ENCODE assay signal across 11 cellular contexts in genomic region chr9:114621975-114622609, GRCh38. TPM values are rescaled to one million over a fixed set of nuclear protein-coding genes. Genes with fewer than 3 reads are reported as not detected.
A peak's percentile ranks its signal among the peaks of the same experiment; 100 is the strongest.
DNase-seq lines count a peak whose midpoint lies in the region; ATAC-seq and TF ChIP-seq lines count a peak whose summit lies in the region.
"Had no signal": no experiment of that assay in that cellular context is flagged by ENCODE, and none has a peak within 500 bp of the region (broad histone marks: within the 10 kb centered on the region; RNA-seq: fewer than 3 reads in every experiment).

No MANE protein-coding gene starts in this region.

- no peaks in the 10 kb centered on the region for H3K9me2 ChIP-seq in HCT116 (ENCODE audit: insufficient read depth)

- TF ChIP-seq CTCF in HCT116 (IDR thresholded peaks at IDR 0.05 in 2 of 3, conservative IDR thresholded peaks at IDR 0.05 in 1 of 3; ENCODE audit: borderline replicate concordance in 1 of 3, insufficient read depth in 1 of 3, low read depth in 2 of 3, low read length in 2 of 3) (no peak), adrenal gland (IDR thresholded peaks at IDR 0.05) (no peak), stomach (IDR thresholded peaks at IDR 0.05) (no peak), Calu3 (IDR thresholded peaks at IDR 0.05; ENCODE audit: unreplicated experiment) (no peak)

- TSS peak; percentile 28 for BruUV-seq in HCT116 (replicated peaks; lab: Mats Ljungman, UMichigan)
- BruUV-seq in Calu3 (replicated peaks; lab: Mats Ljungman, UMichigan): no TSS peak

- H3K9me3 ChIP-seq in HCT116 (ENCODE audit: control insufficient read depth in 1 of 2, insufficient read depth in 1 of 2, low read depth in 1 of 2, low read length in 2 of 2) (no peaks in the 10 kb centered on the region), adrenal gland (replicated peaks in 1 of 3) (no peaks in the 10 kb centered on the region), stomach (no peaks in the 10 kb centered on the region)

- H3K4me1 ChIP-seq in HCT116 (ENCODE audit: control insufficient read depth in 1 of 2, insufficient read depth in 2 of 2, low read length in 2 of 2) (peaks cover 0 to 7% of the 10 kb centered on the region in 2 experiments; a peak in 2 of 4 replicates), adrenal gland (replicated peaks in 1 of 2) (peaks cover 5 to 14% of the 10 kb centered on the region in 2 donors), stomach (peaks cover 8 to 39% (median 20%) of the 10 kb centered on the region in 4 donors)

- CTCF ChIA-PET in HCT116 (lab: Charles Lee): no interaction called here
- CTCF ChIA-PET in Calu3 (lab: Charles Lee): no interaction called here

- no peaks in the 10 kb centered on the region for H3K27me3 Mint-ChIP-seq in Calu3 (ENCODE audit: unreplicated experiment)

- H3K36me3 ChIP-seq in HCT116 (ENCODE audit: control insufficient read depth in 1 of 2, insufficient read depth in 2 of 2, low read length in 2 of 2) (no peaks in the 10 kb centered on the region; a peak in 1 of 4 replicates), adrenal gland (replicated peaks in 1 of 2) (peaks cover 0 to 7% of the 10 kb centered on the region in 2 donors), stomach (peaks cover 6 to 56% (median 28%) of the 10 kb centered on the region in 4 donors)

- no peak overlapping the region for H3K27ac Mint-ChIP-seq in Calu3 (ENCODE audit: unreplicated experiment)

- H3K4me3 ChIP-seq in HCT116 (replicated peaks in 1 of 2; ENCODE audit: low read depth in 1 of 2, low read length in 2 of 2): no peak overlapping the region
- H3K4me3 ChIP-seq in adrenal gland: no peak overlapping the region
- no peak overlapping the region for H3K4me3 ChIP-seq in stomach

- no peak overlapping the region for H3K9ac ChIP-seq in HCT116 (ENCODE audit: low read length)

- no peaks in the 10 kb centered on the region for H3K36me3 Mint-ChIP-seq in Calu3 (ENCODE audit: insufficient read depth, unreplicated experiment)

- ATAC-seq in HCT116 (peak; percentile 22; the same call in 1 of the 2 replicates), HG02870 (IDR thresholded peaks at IDR 0.05; ENCODE audit: unreplicated experiment) (no peak)

- H3K27me3 ChIP-seq in HCT116 (ENCODE audit: insufficient read depth, low read length) (no peaks in the 10 kb centered on the region), adrenal gland (no peaks in the 10 kb centered on the region), stomach (no peaks in the 10 kb centered on the region)

- no peak overlapping the region for H3K4me3 Mint-ChIP-seq in Calu3 (ENCODE audit: low read depth, unreplicated experiment)

- H3K27ac ChIP-seq in HCT116 (ENCODE audit: low read depth, low read length) (no peak overlapping the region), adrenal gland (peak overlapping the region in 3 of 5 donors; percentile 55 to 74 (median 73)), stomach (peak overlapping the region in 3 of 5 donors; percentile 34 to 88 (median 41))

- H3K4me1 Mint-ChIP-seq in Calu3 (ENCODE audit: low read depth, unreplicated experiment): peaks cover 12% of the 10 kb centered on the region

- TF ChIP-seq RAD21 in HCT116 (IDR thresholded peaks at IDR 0.05; ENCODE audit: low read depth): no peak

- WGBS in adrenal gland, 4 donors: 18 to 58% (median 38%) methylated on average over 1 to 2 of the region's 2 CpGs
- WGBS in stomach, 5 donors: 48 to 68% (median 60%) methylated on average over 2 of the region's 2 CpGs

- no peak for DNase-seq in HCT116 (ENCODE audit: low read depth, low spot score)
- DNase-seq in adrenal gland: peak; percentile 46 to 81 (median 68)
- DNase-seq in cardiac septum (ENCODE audit: low spot score): peak; percentile 46
- DNase-seq in stomach: no peak
- DNase-seq in NCI-H128 (lab: John Stamatoyannopoulos, UW; ENCODE audit: unreplicated experiment): no peak
- DNase-seq in Calu3: no peak
- no peak for DNase-seq in NCI-H510A treated with DMSO at 0.1 percent for 48 hours (lab: John Stamatoyannopoulos, UW)
- DNase-seq: mesendoderm, NCI-H1092 had no signal

- RAD21 ChIA-PET in HCT116 (lab: Charles Lee; ENCODE audit: low non-redundant PET in 1 of 2, low total read pairs in 2 of 2, uncharacterized antibody in 2 of 2, unreplicated experiment in 2 of 2): no interaction called here

- H2AFZ ChIP-seq in HCT116 (ENCODE audit: low read depth, low read length, poor library complexity, severe bottlenecking): no peak overlapping the region

- no peak for TF ChIP-seq EP300 in stomach (IDR thresholded peaks at IDR 0.05)

- H3K4me2 ChIP-seq in HCT116 (ENCODE audit: low read length): no peak overlapping the region

- TF ChIP-seq POLR2A in HCT116 (IDR thresholded peaks at IDR 0.05; ENCODE audit: borderline replicate concordance, extremely low read depth, insufficient read depth, insufficient read length) (no peak), adrenal gland (IDR thresholded peaks at IDR 0.05) (peak in 1 of 2 donors; percentile 49), stomach (IDR thresholded peaks at IDR 0.05) (no peak)

- intact Hi-C loops in HCT116 (cut with micrococcal nuclease) (no loop called here), adrenal gland (cut with DNase I) (no loop called here), cardiac septum (cut with DNase I) (no loop called here), stomach (cut with DNase I; ENCODE audit: low total_unique reads) (no loop called here), Calu3 (cut with micrococcal nuclease; ENCODE audit: unreplicated experiment) (no loop called here)

- POLR2A ChIA-PET in HCT116 (lab: Charles Lee): no interaction called here

- no peaks in the 10 kb centered on the region for H3K79me2 ChIP-seq in HCT116 (ENCODE audit: insufficient read depth, low read length)

- H4K20me1 ChIP-seq in HCT116 (ENCODE audit: insufficient read depth): no peaks in the 10 kb centered on the region

- no peaks in the 10 kb centered on the region for H3K9me3 Mint-ChIP-seq in Calu3 (ENCODE audit: low read depth, unreplicated experiment)

TF ChIP-seq in HCT116, 20 proteins besides CTCF, POLR2A, EP300 and RAD21:
- TF ChIP-seq FOSL1 (IDR thresholded peaks at IDR 0.05; ENCODE audit: low read depth): 0 out of 2 replicates have a peak, but pooled peaks have one; percentile 27
- no peak for TF ChIP-seq CEBPB (IDR thresholded peaks at IDR 0.05; ENCODE audit: low read depth)

RNA-seq across cellular contexts. Expression of gene TMEM268, which starts 11.0 kb away (rescaled TPM):
- total RNA-seq in HCT116 (2021; ENCODE audit: unreplicated experiment) (9.5 TPM), adrenal gland (10 to 100 TPM; 12.8 to 20.5 (median 17.9) TPM), cardiac septum (3.6 TPM), stomach (10 to 100 TPM in 2 of 5 donors, 1 to 10 TPM in 3; 4.1 to 33.3 (median 6.2) TPM), Calu3 (2022) (6.2 and 7.0 TPM in 2 replicates)
- 7.8 and 9.1 TPM in 2 replicates for polyA plus RNA-seq in HCT116 (2012)
- polyA plus RNA-seq in adrenal gland (10 to 100 TPM in 1 of 3 donors, 1 to 10 TPM in 2; 5.7 to 19.2 (median 6.8) TPM), stomach (1 to 10 TPM; 3.6 to 4.6 (median 4.1) TPM)

RNA-seq across cellular contexts. Expression of gene ATP6V1G1, which starts 34.5 kb away (rescaled TPM):
- total RNA-seq in HCT116 (2021; ENCODE audit: unreplicated experiment) (72.3 TPM), adrenal gland (100 to 1,000 TPM; 109 to 314 (median 170) TPM), cardiac septum (64.6 TPM), stomach (100 to 1,000 TPM in 3 of 5 donors, 10 to 100 TPM in 2; 27.5 to 259 (median 159) TPM), Calu3 (2022) (50.1 and 59.5 TPM in 2 replicates)
- 44.3 and 57.8 TPM in 2 replicates for polyA plus RNA-seq in HCT116 (2012)
- polyA plus RNA-seq in adrenal gland (100 to 1,000 TPM; 174 to 303 (median 193) TPM), stomach (100 to 1,000 TPM; 137 to 302 (median 263) TPM)

RNA-seq across cellular contexts. Expression of gene TEX53, which starts 35.5 kb away (rescaled TPM):
- not detected for total RNA-seq in HCT116 (2021; ENCODE audit: unreplicated experiment)
- polyA plus RNA-seq in HCT116 (2012): not detected in 2 replicates
- total RNA-seq in adrenal gland: not detected
- not detected for polyA plus RNA-seq in adrenal gland
- total RNA-seq in cardiac septum: not detected
- not detected for total RNA-seq in stomach
- polyA plus RNA-seq in stomach: not detected
- not detected in 2 replicates for total RNA-seq in Calu3 (2022)
- total RNA-seq: urinary bladder had no signal
- polyA plus RNA-seq: urinary bladder had no signal

RNA-seq across cellular contexts. Expression of gene TEX48, which starts 59.9 kb away (rescaled TPM):
- total RNA-seq in HCT116 (2021; ENCODE audit: unreplicated experiment): not detected
- not detected in 2 replicates for polyA plus RNA-seq in HCT116 (2012)
- total RNA-seq in adrenal gland: not detected
- polyA plus RNA-seq in adrenal gland: not detected
- not detected for total RNA-seq in cardiac septum
- not detected for total RNA-seq in stomach
- not detected for polyA plus RNA-seq in stomach
- not detected in 2 replicates for total RNA-seq in Calu3 (2022)
- total RNA-seq: urinary bladder had no signal
- polyA plus RNA-seq: urinary bladder had no signal

Comparison
In these comparisons a context has a peak if more than half of its experiments do, and no peak if none do; other contexts are left out.
1. DNase-seq: peak in adrenal gland (7 of 7) and cardiac septum (single experiment); none in HCT116 (single experiment), stomach (single experiment), NCI-H128 (single experiment), Calu3 (single experiment) and NCI-H510A treated with DMSO at 0.1 percent for 48 hours (single experiment).